In the genomic region with DNA sequence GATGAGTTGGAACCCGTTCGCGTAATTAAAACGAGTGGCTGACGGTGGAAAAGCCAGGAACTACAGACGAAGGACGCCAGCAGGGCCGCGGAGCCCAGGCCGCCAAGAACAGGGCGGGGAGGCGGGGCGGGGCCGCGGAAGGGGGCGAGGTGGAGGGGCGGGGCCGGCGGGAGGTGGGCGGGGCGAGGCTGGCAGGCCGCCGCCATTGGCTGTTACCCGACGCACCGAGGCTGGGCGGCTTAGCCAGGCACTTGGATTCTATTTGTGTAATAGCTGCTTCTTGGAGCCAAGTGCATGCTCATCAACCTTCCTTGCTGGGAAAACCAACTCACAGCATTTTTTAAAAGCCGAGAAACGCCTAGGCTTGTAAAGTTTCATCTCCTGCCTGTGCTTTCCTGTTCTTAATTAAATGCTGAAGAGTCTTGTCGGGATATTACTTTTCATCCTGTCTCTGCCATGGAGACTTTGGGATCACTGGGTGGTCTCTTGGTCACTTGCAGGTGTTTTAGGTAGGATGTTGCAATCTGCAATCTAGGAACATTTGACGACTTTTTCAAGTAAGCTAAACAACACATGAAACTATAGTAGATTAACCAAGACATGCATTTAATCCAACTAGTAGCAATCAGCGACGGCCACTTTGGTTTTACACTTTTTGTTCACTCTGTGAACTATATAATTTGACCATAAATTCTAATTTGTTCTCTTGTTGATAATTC, we compare ENCODE assay signal across 8 cellular contexts.
DNase-seq lines count a peak whose midpoint lies in the region; ATAC-seq, FAIRE-seq and TF ChIP-seq lines count a peak whose summit lies in the region.

No MANE protein-coding gene starts in this region.

- in situ Hi-C loops in GM13976 (cut with MboI; ENCODE audit: low sequenced_read_pairs, unreplicated experiment): loop anchor here (10.0 kb wide), 1 partner anchor 237 kb away; no protein-coding TSS in a partner anchor

- peaks cover 37% of the 10 kb centered on the region for H3K4me1 Mint-ChIP-seq in T-helper 2 cell treated with Interferon-gamma antibody and Interleukin-4, amounts not matched to agents 5 μg/mL and 100 μg/mL, for 36 hours (ENCODE audit: low read depth)

- DNase-seq in GM13976 (ENCODE audit: low spot score) (peak; percentile 94), NCI-H1694 (lab: John Stamatoyannopoulos, UW) (peak; percentile 33), anterior cingulate cortex (lab: John Stamatoyannopoulos, UW) (peak; percentile 36 to 94 (median 86)), right atrium auricular region (ENCODE audit: low spot score) (peak; percentile 94), psoas muscle (peak; percentile 89 to 94), urothelium cell line (ENCODE audit: low spot score) (peak; percentile 94)
- peak; percentile 73 for DNase-seq in T-helper 2 cell treated with Interferon-gamma antibody and Interleukin-4, amounts not matched to agents 5 μg/mL and 100 μg/mL, for 36 hours (ENCODE audit: low spot score)

- peaks cover 0 to 7% of the 10 kb centered on the region in 2 donors for H3K9me3 ChIP-seq in right atrium auricular region
- no peaks in the 10 kb centered on the region for H3K9me3 ChIP-seq in psoas muscle

- H3K27ac ChIP-seq in right atrium auricular region (peak overlapping the region; percentile 98 to 99), psoas muscle (peak overlapping the region; percentile 100)

- TF ChIP-seq CTCF in GM13976 (IDR thresholded peaks at IDR 0.05; ENCODE audit: borderline replicate concordance, control extremely low read depth, extremely low read depth, insufficient read depth, missing control alignments) (no peak), right atrium auricular region (IDR thresholded peaks at IDR 0.05) (no peak), psoas muscle (IDR thresholded peaks at IDR 0.05) (no peak)

- H3K36me3 Mint-ChIP-seq in T-helper 2 cell treated with Interferon-gamma antibody and Interleukin-4, amounts not matched to agents 5 μg/mL and 100 μg/mL, for 36 hours (ENCODE audit: low read depth): peaks cover 1% of the 10 kb centered on the region

- no peaks in the 10 kb centered on the region for H3K27me3 Mint-ChIP-seq in T-helper 2 cell treated with Interferon-gamma antibody and Interleukin-4, amounts not matched to agents 5 μg/mL and 100 μg/mL, for 36 hours (ENCODE audit: low read depth)

- WGBS in psoas muscle, 3 donors: 2 to 3% (median 2%) methylated on average over 33 of the region's 33 CpGs

- ATAC-seq in HG02884 (IDR thresholded peaks at IDR 0.05; ENCODE audit: unreplicated experiment): peak; percentile 48
- ATAC-seq in psoas muscle: peak; percentile 84 to 92 (median 84)

- H3K36me3 ChIP-seq in right atrium auricular region: no peaks in the 10 kb centered on the region
- no peaks in the 10 kb centered on the region for H3K36me3 ChIP-seq in psoas muscle (ENCODE audit: insufficient read depth in 1 of 2, low read depth in 1 of 2)

- FAIRE-seq in urothelium cell line (lab: Jason Lieb, UNC): peak; percentile 69

- intact Hi-C loops in psoas muscle (cut with DNase I): loop anchor here (5.0 to 10.0 kb wide), 2 partner anchors 240 to 1697 kb away; no protein-coding TSS in a partner anchor

- H3K9me3 Mint-ChIP-seq in T-helper 2 cell treated with Interferon-gamma antibody and Interleukin-4, amounts not matched to agents 5 μg/mL and 100 μg/mL, for 36 hours: peaks cover 9% of the 10 kb centered on the region

- H3K27ac Mint-ChIP-seq in T-helper 2 cell treated with Interferon-gamma antibody and Interleukin-4, amounts not matched to agents 5 μg/mL and 100 μg/mL, for 36 hours: peak overlapping the region; percentile 99

- peaks cover 0 to 33% of the 10 kb centered on the region in 2 donors for H3K4me1 ChIP-seq in right atrium auricular region
- peaks cover 48% of the 10 kb centered on the region for H3K4me1 ChIP-seq in psoas muscle

- H3K27me3 ChIP-seq in right atrium auricular region (no peaks in the 10 kb centered on the region), psoas muscle (ENCODE audit: insufficient read depth in 3 of 3, low read length in 2 of 3) (no peaks in the 10 kb centered on the region)

- H3K4me3 ChIP-seq in right atrium auricular region (peak overlapping the region; percentile 63 to 81), psoas muscle (peak overlapping the region; percentile 84)

- peak overlapping the region; percentile 91 for H3K4me3 Mint-ChIP-seq in T-helper 2 cell treated with Interferon-gamma antibody and Interleukin-4, amounts not matched to agents 5 μg/mL and 100 μg/mL, for 36 hours

Comparison
In these comparisons a context has a peak if more than half of its experiments do, and no peak if none do; other contexts are left out.
1. Peak in every context shown above with its lines: DNase-seq, ATAC-seq, H3K4me3 ChIP-seq and H3K27ac ChIP-seq.
2. DNase-seq: peak in every context shown above with its lines; median percentile 94 in GM13976; 94 in right atrium auricular region; 94 in urothelium cell line; 92 in psoas muscle; 86 in anterior cingulate cortex; 73 in T-helper 2 cell treated with Interferon-gamma antibody and Interleukin-4, amounts not matched to agents 5 μg/mL and 100 μg/mL, for 36 hours; 33 in NCI-H1694.